In the genomic region with DNA sequence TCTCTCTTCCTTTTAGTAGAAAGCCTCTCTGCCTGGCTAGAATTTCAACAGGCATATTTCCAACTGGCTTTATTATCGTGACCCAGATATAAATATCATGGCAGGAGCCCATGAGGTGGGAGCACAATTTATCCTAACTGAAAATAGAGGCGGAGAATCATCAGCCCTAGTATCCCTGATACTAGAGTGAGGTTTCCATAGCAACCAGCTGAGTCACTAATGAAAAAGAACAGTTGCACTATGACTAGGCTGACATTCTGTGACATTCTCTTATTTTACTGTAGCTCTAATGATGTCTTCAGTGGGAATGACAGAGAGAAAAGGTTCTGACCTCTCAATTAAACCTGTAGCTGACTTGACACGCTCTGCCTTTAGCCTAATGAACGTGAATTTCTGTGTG, we compare ENCODE assay signal across 10 cellular contexts.
A peak's percentile ranks its signal among the peaks of the same experiment; 100 is the strongest.
DNase-seq lines count a peak whose midpoint lies in the region; ATAC-seq lines count a peak whose summit lies in the region.
"Had no signal": no experiment of that assay in that cellular context is flagged by ENCODE, and none has a peak within 500 bp of the region (broad histone marks: within the 10 kb centered on the region; RNA-seq: fewer than 3 reads in every experiment).

No MANE protein-coding gene starts in this region.

- no peak overlapping the region for H2AK5ac ChIP-seq in mesenchymal stem cell (ENCODE audit: low read length, severe bottlenecking)

- H3K36me3 ChIP-seq in SJCRH30 = no peaks in the 10 kb centered on the region
- no peaks in the 10 kb centered on the region for H3K36me3 ChIP-seq in mesenchymal stem cell (ENCODE audit: control insufficient read depth in 1 of 2, insufficient read depth in 2 of 2, low read depth in 1 of 2, low read length in 2 of 2)

- H3K4me1 Mint-ChIP-seq in immature natural killer cell = peaks cover 6 to 12% of the 10 kb centered on the region in 2 donors

- no peak overlapping the region for H3K4ac ChIP-seq in mesenchymal stem cell (ENCODE audit: low read depth in 1 of 2, low read length in 2 of 2)

- H2BK5ac ChIP-seq in mesenchymal stem cell (ENCODE audit: low read depth, low read length, poor library complexity, severe bottlenecking) = peak overlapping the region; percentile 63

- no peak overlapping the region for H3K4me3 Mint-ChIP-seq in immature natural killer cell

- H3K9me3 ChIP-seq in SJCRH30 (replicated peaks) (no peaks in the 10 kb centered on the region; the same call in 1 of the 2 replicates), mesenchymal stem cell (ENCODE audit: control insufficient read depth, low read length) (peaks cover 3% of the 10 kb centered on the region)

- H3K9me3 Mint-ChIP-seq in immature natural killer cell = no peaks in the 10 kb centered on the region
- H3K9me3 Mint-ChIP-seq: activated naive CD4-positive, alpha-beta T cell treated with anti-CD3 and anti-CD28 coated beads, Interleukin-2, amount 50 U/mL, for 72 hours had no signal

- no peak overlapping the region for H3K27ac ChIP-seq in SJCRH30
- no peak overlapping the region for H3K27ac ChIP-seq in mesenchymal stem cell (ENCODE audit: low read length, poor library complexity, severe bottlenecking)
- H3K27ac ChIP-seq: parathyroid adenoma had no signal

- no peaks in the 10 kb centered on the region for H3K36me3 Mint-ChIP-seq in immature natural killer cell
- H3K36me3 Mint-ChIP-seq: activated naive CD4-positive, alpha-beta T cell treated with anti-CD3 and anti-CD28 coated beads, Interleukin-2, amount 50 U/mL, for 72 hours had no signal

- WGBS in mesenchymal stem cell = 35% methylated on average over 4 of the region's 4 CpGs

- ATAC-seq in GM18502 (IDR thresholded peaks at IDR 0.05; ENCODE audit: poor library complexity, unreplicated experiment) = peak; percentile 74
- ATAC-seq in HG02852 (IDR thresholded peaks at IDR 0.05; ENCODE audit: unreplicated experiment) = peak; percentile 89

- H2BK120ac ChIP-seq in mesenchymal stem cell (ENCODE audit: low read depth, low read length) = peak overlapping the region; percentile 71

- H4K8ac ChIP-seq in mesenchymal stem cell (ENCODE audit: low read length) = no peak overlapping the region

- H3K27me3 ChIP-seq in SJCRH30 = no peaks in the 10 kb centered on the region
- H3K27me3 ChIP-seq in mesenchymal stem cell (ENCODE audit: control insufficient read depth in 1 of 2, insufficient read depth in 1 of 2, low read length in 2 of 2) = no peaks in the 10 kb centered on the region

- peak overlapping the region; percentile 12 for H3K9ac ChIP-seq in mesenchymal stem cell (ENCODE audit: low read length)
- H3K9ac ChIP-seq: parathyroid adenoma had no signal

- DNase-seq in SJCRH30 (peak; percentile 7 to 27), mesenchymal stem cell (peak; percentile 92), immature natural killer cell (no peak), Kasumi-1 (lab: John Stamatoyannopoulos, UW) (no peak), NOMO-1 treated with dmso at 0.1 percent for 144 hours (lab: John Stamatoyannopoulos, UW; ENCODE audit: unreplicated experiment) (no peak)
- DNase-seq in activated naive CD4-positive, alpha-beta T cell treated with Interleukin-2 at 50 U/mL for 16 hours = no peak

- no peak overlapping the region for H3K4me3 ChIP-seq in SJCRH30
- no peak overlapping the region for H3K4me3 ChIP-seq in mesenchymal stem cell (ENCODE audit: insufficient read depth in 1 of 2, low read depth in 1 of 2, low read length in 2 of 2)

- no peak overlapping the region for H4K91ac ChIP-seq in mesenchymal stem cell (ENCODE audit: low read length)

- H2BK12ac ChIP-seq in mesenchymal stem cell (ENCODE audit: low read length in 2 of 2) = no peak overlapping the region

- H3K27ac Mint-ChIP-seq in immature natural killer cell = no peak overlapping the region
- H3K27ac Mint-ChIP-seq: activated naive CD4-positive, alpha-beta T cell treated with anti-CD3 and anti-CD28 coated beads, Interleukin-2, amount 50 U/mL, for 72 hours had no signal

- H3K4me2 ChIP-seq in mesenchymal stem cell (ENCODE audit: low read length, poor library complexity, severe bottlenecking) = no peak overlapping the region

- H3K27me3 Mint-ChIP-seq in immature natural killer cell (ENCODE audit: low read depth in 3 of 3) = peaks cover 0 to 6% (median 4%) of the 10 kb centered on the region in 3 donors

- no peak overlapping the region for H3K14ac ChIP-seq in mesenchymal stem cell (ENCODE audit: low read length in 2 of 2)

- no peak overlapping the region for H3K23ac ChIP-seq in mesenchymal stem cell (ENCODE audit: low read length in 2 of 2)

- no peak overlapping the region for H3K18ac ChIP-seq in mesenchymal stem cell (ENCODE audit: low read depth in 1 of 2, low read length in 2 of 2)

- H3K4me1 ChIP-seq in SJCRH30 = peaks cover 6% of the 10 kb centered on the region; the same call in 1 of the 2 replicates
- H3K4me1 ChIP-seq in mesenchymal stem cell (ENCODE audit: control insufficient read depth, insufficient read depth, low read depth, low read length) = peaks cover 5% of the 10 kb centered on the region
- H3K4me1 ChIP-seq: parathyroid adenoma had no signal

- H3K79me1 ChIP-seq in mesenchymal stem cell (replicated peaks; ENCODE audit: low read length, poor library complexity, severe bottlenecking) = no peaks in the 10 kb centered on the region

- no peak overlapping the region for H2AFZ ChIP-seq in mesenchymal stem cell (ENCODE audit: low read depth, low read length)
- H2AFZ ChIP-seq: parathyroid adenoma had no signal

- no peak overlapping the region for H2BK15ac ChIP-seq in mesenchymal stem cell (ENCODE audit: low read depth, poor library complexity, severe bottlenecking)

Comparison
In these comparisons a context has a peak if more than half of its experiments do, and no peak if none do; other contexts are left out.
1. DNase-seq: peak in SJCRH30 (2 of 2) and mesenchymal stem cell (single experiment); none in immature natural killer cell (0 of 3), activated naive CD4-positive, alpha-beta T cell treated with Interleukin-2 at 50 U/mL for 16 hours (single experiment), Kasumi-1 (0 of 2) and NOMO-1 treated with dmso at 0.1 percent for 144 hours (single experiment).